16 cellular contexts compared by ENCODE assay signal in genomic region chr13:55654243-55654642, GRCh38.
DNase-seq lines count a peak whose midpoint lies in the region; ATAC-seq, FAIRE-seq and TF ChIP-seq lines count a peak whose summit lies in the region.
"Had no signal": no experiment of that assay in that cellular context is flagged by ENCODE, and none has a peak within 500 bp of the region (broad histone marks: within the 10 kb centered on the region; RNA-seq: fewer than 3 reads in every experiment).

No MANE protein-coding gene starts in this region.

- peaks cover 44% of the 10 kb centered on the region for H3K36me3 Mint-ChIP-seq in GM23338 (ENCODE audit: low read depth)
- H3K36me3 Mint-ChIP-seq: CD4-positive, CD25-positive, alpha-beta regulatory T cell had no signal

- DNase-seq in GM23338 (ENCODE audit: low spot score) (peak; percentile 31), H1 (ENCODE audit: low read depth in 1 of 2, low spot score in 2 of 2) (no peak), H54 (ENCODE audit: insufficient read length, low spot score) (no peak), DMS153 (lab: John Stamatoyannopoulos, UW) (no peak), SIG-M5 (lab: John Stamatoyannopoulos, UW) (no peak), right lobe of liver (no peak)
- DNase-seq: 8988T; BE2C; C1 segment of cervical spinal cord; CD4-positive, CD25-positive, alpha-beta regulatory T cell; DMS79 treated with DMSO at 0.1 percent for 48 hours; IMR-90 had no signal

- peaks cover 5% of the 10 kb centered on the region for H3K9me3 Mint-ChIP-seq in GM23338

- H3F3A ChIP-seq in GM23338 (replicated peaks; ENCODE audit: low read depth) = 0 out of 2 replicates have a peak, but pooled peaks cover 2% of the 10 kb centered on the region

- H3K27me3 ChIP-seq in GM23338 (ENCODE audit: insufficient read depth) (no peaks in the 10 kb centered on the region), HUES48 (ENCODE audit: control insufficient read depth, insufficient read depth, low read length) (no peaks in the 10 kb centered on the region), H1 (replicated peaks in 1 of 4; ENCODE audit: control insufficient read depth in 3 of 4, extremely low read depth in 1 of 4, insufficient read depth in 3 of 4, low read length in 3 of 4) (no peaks in the 10 kb centered on the region), iPS-18a (ENCODE audit: control insufficient read depth, insufficient read depth, low read length) (no peaks in the 10 kb centered on the region), right lobe of liver (no peaks in the 10 kb centered on the region)
- H3K27me3 ChIP-seq: BE2C had no signal

- no peak for TF ChIP-seq EP300 in H1 (IDR thresholded peaks at IDR 0.05; ENCODE audit: borderline replicate concordance in 1 of 2, low read depth in 2 of 2, low read length in 2 of 2)

- TF ChIP-seq POLR2A in H1 (IDR thresholded peaks at IDR 0.05; ENCODE audit: control extremely low read depth in 1 of 2, low read depth in 2 of 2, low read length in 2 of 2) = peak in 1 of 2 experiments; percentile 45; a peak in 1 of 3 replicates
- TF ChIP-seq POLR2A in H54 (IDR thresholded peaks at IDR 0.05; ENCODE audit: low read depth, low read length) = no peak
- no peak for TF ChIP-seq POLR2A in right lobe of liver (IDR thresholded peaks at IDR 0.05)

- ATAC-seq in GM23338 = peak; percentile 55
- ATAC-seq in right lobe of liver = no peak
- ATAC-seq: GM12878, K562 had no signal

- intact Hi-C loops in right lobe of liver (cut with DNase I) = no loop called here

- no peak overlapping the region for H3K56ac ChIP-seq in H1 (replicated peaks; ENCODE audit: insufficient read length, low read depth, low read length)

- H2AFZ ChIP-seq in GM23338 = no peak overlapping the region
- no peak overlapping the region for H2AFZ ChIP-seq in H1 (ENCODE audit: low read length)

- peak overlapping the region; percentile 66 for H3K4me3 Mint-ChIP-seq in GM23338

- H3K9me2 ChIP-seq in GM23338 (ENCODE audit: insufficient read depth) = no peaks in the 10 kb centered on the region

- H3K9me3 ChIP-seq in HUES48 (ENCODE audit: control insufficient read depth, insufficient read depth, low read length) (no peaks in the 10 kb centered on the region), H1 (ENCODE audit: insufficient read depth in 2 of 2, low read depth in 1 of 2, low read length in 1 of 2) (no peaks in the 10 kb centered on the region), iPS-18a (ENCODE audit: control insufficient read depth, low read depth, low read length) (no peaks in the 10 kb centered on the region), right lobe of liver (no peaks in the 10 kb centered on the region)
- H3K9me3 ChIP-seq: BE2C had no signal

- H3K79me2 ChIP-seq in GM23338 (replicated peaks; ENCODE audit: insufficient read depth) (peaks cover 19% of the 10 kb centered on the region), H1 (ENCODE audit: control insufficient read depth in 1 of 2, insufficient read depth in 2 of 2, low read length in 2 of 2) (peaks cover 0 to 11% of the 10 kb centered on the region in 2 experiments; a peak in 2 of 4 replicates)

- H2BK120ac ChIP-seq in H1 (replicated peaks; ENCODE audit: low read depth, low read length) = peak overlapping the region; percentile 66

- H3K14ac ChIP-seq in H1 (ENCODE audit: insufficient read length) = no peak overlapping the region

- H2BK20ac ChIP-seq in H1 (ENCODE audit: low read length) = no peak overlapping the region

- H3K23me2 ChIP-seq in H1 (ENCODE audit: low read depth, low read length) = no peaks in the 10 kb centered on the region

- TF ChIP-seq RAD21 in H1 (IDR thresholded peaks at IDR 0.05 in 1 of 2, conservative IDR thresholded peaks at IDR 0.05 in 1 of 2; ENCODE audit: low read depth in 2 of 2, low read length in 2 of 2) = no peak

- H3K4me1 Mint-ChIP-seq in GM23338 = peaks cover 51% of the 10 kb centered on the region
- H3K4me1 Mint-ChIP-seq: CD4-positive, CD25-positive, alpha-beta regulatory T cell had no signal

- H3K36me3 ChIP-seq in GM23338 (ENCODE audit: insufficient read depth) (no peaks in the 10 kb centered on the region), HUES48 (ENCODE audit: control insufficient read depth, insufficient read depth, low read length) (peaks cover 8% of the 10 kb centered on the region; the same call in 1 of the 2 replicates), H1 (ENCODE audit: control insufficient read depth in 2 of 4, insufficient read depth in 4 of 4, low read length in 3 of 4) (peaks cover 0 to 43% (median 4%) of the 10 kb centered on the region in 4 experiments; a peak in 4 of 8 replicates), iPS-18a (ENCODE audit: control insufficient read depth, low read depth, low read length) (peaks cover 11% of the 10 kb centered on the region), right lobe of liver (no peaks in the 10 kb centered on the region)
- H3K36me3 ChIP-seq: BE2C had no signal

- H2BK5ac ChIP-seq in H1 (ENCODE audit: low read depth, low read length) = 0 out of 2 replicates have a peak overlapping the region, but pooled peaks have one; percentile 5

- H4K20me1 ChIP-seq in GM23338 (replicated peaks; ENCODE audit: insufficient read depth) (no peaks in the 10 kb centered on the region), H1 (replicated peaks in 1 of 2; ENCODE audit: control insufficient read depth in 1 of 2, insufficient read depth in 2 of 2, low read length in 2 of 2) (no peaks in the 10 kb centered on the region)

- H3K27me3 Mint-ChIP-seq in GM23338 (ENCODE audit: insufficient read depth, low read depth, poor library complexity) = peaks cover 15% of the 10 kb centered on the region
- H3K27me3 Mint-ChIP-seq: CD4-positive, CD25-positive, alpha-beta regulatory T cell had no signal

- no peak overlapping the region for H2AK5ac ChIP-seq in H1 (ENCODE audit: low read depth, low read length)

- H3K4me1 ChIP-seq in GM23338 (ENCODE audit: insufficient read depth) (peaks cover 22% of the 10 kb centered on the region), HUES48 (ENCODE audit: control insufficient read depth, insufficient read depth, low read length) (peaks cover 35% of the 10 kb centered on the region), H1 (replicated peaks in 1 of 4; ENCODE audit: control insufficient read depth in 3 of 4, insufficient read depth in 4 of 4, low read length in 3 of 4) (peaks cover 0 to 15% (median 3%) of the 10 kb centered on the region in 4 experiments; a peak in 3 of 7 replicates), iPS-18a (ENCODE audit: control insufficient read depth, low read depth, low read length) (peaks cover 30% of the 10 kb centered on the region), right lobe of liver (no peaks in the 10 kb centered on the region)
- H3K4me1 ChIP-seq: BE2C had no signal

- CTCF ChIA-PET in H1 (lab: Charles Lee; ENCODE audit: partially characterized antibody) = interaction anchor here (1.1 kb wide), 1 partner anchor 17 kb away, joined by 3 read pairs; no protein-coding TSS in a partner anchor

- no peak for TF ChIP-seq CTCF in GM23338 (conservative IDR thresholded peaks at IDR 0.05; ENCODE audit: low read depth in 2 of 2)
- TF ChIP-seq CTCF in H1 (IDR thresholded peaks at IDR 0.05; ENCODE audit: control extremely low read depth in 1 of 3, insufficient read depth in 1 of 3, low read depth in 1 of 3, low read length in 3 of 3) = no peak
- no peak for TF ChIP-seq CTCF in right lobe of liver (IDR thresholded peaks at IDR 0.05)

- H4K91ac ChIP-seq in H1 (replicated peaks; ENCODE audit: insufficient read length, low read length) = no peak overlapping the region

- FAIRE-seq in H1 (lab: Jason Lieb, UNC) (no peak), H54 (lab: Jason Lieb, UNC) (no peak)
- FAIRE-seq: GM12878, K562 had no signal

- peak overlapping the region; percentile 95 for H3K27ac Mint-ChIP-seq in GM23338
- H3K27ac Mint-ChIP-seq: CD4-positive, CD25-positive, alpha-beta regulatory T cell had no signal

- H2BK15ac ChIP-seq in H1 (ENCODE audit: low read length) = no peak overlapping the region

- peak overlapping the region; percentile 44; the same call in 1 of the 2 replicates for H3K9ac ChIP-seq in HUES48 (ENCODE audit: low read depth, low read length)
- H3K9ac ChIP-seq in H1 (replicated peaks in 1 of 4; ENCODE audit: extremely low read depth in 1 of 4, low read depth in 3 of 4, low read length in 3 of 4) = no peak overlapping the region
- H3K9ac ChIP-seq in iPS-18a (ENCODE audit: low read length) = peak overlapping the region; percentile 31

- H3K27ac ChIP-seq in GM23338 (ENCODE audit: low read depth) = peak overlapping the region; percentile 93
- H3K27ac ChIP-seq in HUES48 (ENCODE audit: low read depth, low read length) = peak overlapping the region; percentile 86
- peak overlapping the region; percentile 27; the same call in 1 of the 2 replicates for H3K27ac ChIP-seq in H1 (ENCODE audit: low read depth, low read length)
- H3K27ac ChIP-seq in iPS-18a (ENCODE audit: low read length) = peak overlapping the region; percentile 11
- H3K27ac ChIP-seq in right lobe of liver = no peak overlapping the region

- no peak overlapping the region for H3K4ac ChIP-seq in H1 (replicated peaks; ENCODE audit: insufficient read length, low read depth, low read length)

- peak overlapping the region; percentile 31 for H3K4me3 ChIP-seq in GM23338
- H3K4me3 ChIP-seq in HUES48 (ENCODE audit: low read depth, low read length) = peak overlapping the region; percentile 46
- peak overlapping the region in 3 of 4 experiments; percentile 1 to 44 (median 16); a peak in 3 of 8 replicates for H3K4me3 ChIP-seq in H1 (ENCODE audit: extremely low read depth in 1 of 4, insufficient read depth in 2 of 4, low read depth in 3 of 4, low read length in 4 of 4)
- peak overlapping the region; percentile 43 for H3K4me3 ChIP-seq in iPS-18a (ENCODE audit: low read length)
- no peak overlapping the region for H3K4me3 ChIP-seq in right lobe of liver
- H3K4me3 ChIP-seq: GM12878, K562 had no signal

- H3K4me2 ChIP-seq in GM23338 (peak overlapping the region; percentile 54), H1 (ENCODE audit: insufficient read depth in 1 of 2, low read depth in 2 of 2, low read length in 2 of 2) (peak overlapping the region; percentile 59 to 64)

- no peak overlapping the region for H3K23ac ChIP-seq in H1 (ENCODE audit: insufficient read length)

- POLR2A ChIA-PET in H1 (lab: Charles Lee; ENCODE audit: partially characterized antibody) = interaction anchor here (1.1 to 2.7 kb wide), 8 partner anchors 10 to 84 kb away, joined by 3 to 22 read pairs (median 6); no protein-coding TSS in a partner anchor

- H4K5ac ChIP-seq in H1 (ENCODE audit: insufficient read length, low read depth, low read length) = peak overlapping the region; percentile 49

- H2BK12ac ChIP-seq in H1 (ENCODE audit: low read depth, low read length) = no peak overlapping the region

- H3K18ac ChIP-seq in H1 (ENCODE audit: extremely low read depth, low read length) = no peak overlapping the region; the same call in 1 of the 2 replicates

- H3K79me1 ChIP-seq in H1 (ENCODE audit: low read depth, low read length) = no peaks in the 10 kb centered on the region

- no peak overlapping the region for H4K8ac ChIP-seq in H1 (ENCODE audit: extremely low read depth, insufficient read depth, low read length)

TF ChIP-seq in GM23338, 12 proteins besides CTCF, POLR2A, EP300 and RAD21 (continues in another document):
- TF ChIP-seq ZNF114 (CRISPR knock-in tag; IDR thresholded peaks at IDR 0.05) (no peak), EZH2 (IDR thresholded peaks at IDR 0.05; ENCODE audit: low read depth, unreplicated experiment) (no peak)

TF ChIP-seq in H1, 55 proteins besides CTCF, POLR2A, EP300 and RAD21 (continues in another document):
- no peak for TF ChIP-seq TBP (IDR thresholded peaks at IDR 0.05; ENCODE audit: low read depth, low read length)
- TF ChIP-seq CHD2 (IDR thresholded peaks at IDR 0.05; ENCODE audit: low read length) = no peak

Comparison
In these comparisons a context has a peak if more than half of its experiments do, and no peak if none do; other contexts are left out.
1. H3K27ac ChIP-seq: peak in GM23338 (single experiment), HUES48 (single experiment), H1 (single experiment) and iPS-18a (single experiment); none in right lobe of liver (0 of 3).
2. H3K4me3 ChIP-seq: peak in GM23338 (single experiment), HUES48 (single experiment), H1 (3 of 4) and iPS-18a (single experiment); none in right lobe of liver (0 of 3).
3. H3K9ac ChIP-seq: peak in HUES48 (single experiment) and iPS-18a (single experiment); none in H1 (0 of 4).